ENCODE assay signal across 8 cellular contexts in genomic region chr3:17749281-17749680, GRCh38. TPM values are rescaled to one million over a fixed set of nuclear protein-coding genes. Genes with fewer than 3 reads are reported as not detected.
DNase-seq lines count a peak whose midpoint lies in the region; ATAC-seq lines count a peak whose summit lies in the region.

No MANE protein-coding gene starts in this region.

- H3K27me3 Mint-ChIP-seq in activated naive CD4-positive, alpha-beta T cell treated with anti-CD3 and anti-CD28 coated beads for 36 hours (ENCODE audit: low read depth), result no peaks in the 10 kb centered on the region
- no peaks in the 10 kb centered on the region for H3K27me3 Mint-ChIP-seq in activated CD4-positive, alpha-beta memory T cell treated with anti-CD3 and anti-CD28 coated beads for 36 hours
- no peaks in the 10 kb centered on the region for H3K27me3 Mint-ChIP-seq in stimulated activated naive B cell treated with anti-CD40 and anti-IgM and Interleukin-4, amounts not matched to agents 10 μg/mL and 1 μg/mL and 100 μg/mL, for 72 hours

- no peak overlapping the region for H3K27ac Mint-ChIP-seq in activated naive CD4-positive, alpha-beta T cell treated with anti-CD3 and anti-CD28 coated beads for 36 hours
- H3K27ac Mint-ChIP-seq in activated CD4-positive, alpha-beta memory T cell treated with anti-CD3 and anti-CD28 coated beads for 36 hours, result no peak overlapping the region
- peak overlapping the region; percentile 7 for H3K27ac Mint-ChIP-seq in stimulated activated naive B cell treated with anti-CD40 and anti-IgM and Interleukin-4, amounts not matched to agents 10 μg/mL and 1 μg/mL and 100 μg/mL, for 72 hours

- POLR2A ChIA-PET in activated CD4-positive, alpha-beta memory T cell treated with anti-CD3 and anti-CD28 coated beads for 36 hours (lab: Charles Lee), result interaction anchor here (0.6 kb wide), 1 partner anchor 929 kb away, joined by 3 read pairs; no protein-coding TSS in a partner anchor

- no peak overlapping the region for H3K4me3 Mint-ChIP-seq in activated naive CD4-positive, alpha-beta T cell treated with anti-CD3 and anti-CD28 coated beads for 36 hours
- H3K4me3 Mint-ChIP-seq in activated CD4-positive, alpha-beta memory T cell treated with anti-CD3 and anti-CD28 coated beads for 36 hours, result peak overlapping the region; percentile 3
- H3K4me3 Mint-ChIP-seq in stimulated activated naive B cell treated with anti-CD40 and anti-IgM and Interleukin-4, amounts not matched to agents 10 μg/mL and 1 μg/mL and 100 μg/mL, for 72 hours, result peak overlapping the region; percentile 60 to 71

- no peaks in the 10 kb centered on the region for H3K9me3 Mint-ChIP-seq in activated naive CD4-positive, alpha-beta T cell treated with anti-CD3 and anti-CD28 coated beads for 36 hours
- no peaks in the 10 kb centered on the region for H3K9me3 Mint-ChIP-seq in activated CD4-positive, alpha-beta memory T cell treated with anti-CD3 and anti-CD28 coated beads for 36 hours
- H3K9me3 Mint-ChIP-seq in stimulated activated naive B cell treated with anti-CD40 and anti-IgM and Interleukin-4, amounts not matched to agents 10 μg/mL and 1 μg/mL and 100 μg/mL, for 72 hours, result no peaks in the 10 kb centered on the region

- peak; percentile 41 for ATAC-seq in HG03045 (IDR thresholded peaks at IDR 0.05; ENCODE audit: unreplicated experiment)
- ATAC-seq in stimulated activated naive B cell treated with anti-CD40 and anti-IgM and Interleukin-4, amounts not matched to agents 10 μg/mL and 1 μg/mL and 100 μg/mL, for 72 hours (replicated peaks), result peak; percentile 26 to 27
- no peak for ATAC-seq in HG02840 (IDR thresholded peaks at IDR 0.05; ENCODE audit: low FRiP score, unreplicated experiment)

- no peaks in the 10 kb centered on the region for H3K36me3 Mint-ChIP-seq in activated naive CD4-positive, alpha-beta T cell treated with anti-CD3 and anti-CD28 coated beads for 36 hours (ENCODE audit: low read depth)
- no peaks in the 10 kb centered on the region for H3K36me3 Mint-ChIP-seq in activated CD4-positive, alpha-beta memory T cell treated with anti-CD3 and anti-CD28 coated beads for 36 hours
- no peaks in the 10 kb centered on the region for H3K36me3 Mint-ChIP-seq in stimulated activated naive B cell treated with anti-CD40 and anti-IgM and Interleukin-4, amounts not matched to agents 10 μg/mL and 1 μg/mL and 100 μg/mL, for 72 hours

- CTCF ChIA-PET in activated naive CD4-positive, alpha-beta T cell treated with anti-CD3 and anti-CD28 coated beads for 36 hours (lab: Charles Lee), result no interaction called here
- CTCF ChIA-PET in activated CD4-positive, alpha-beta memory T cell treated with anti-CD3 and anti-CD28 coated beads for 36 hours (lab: Charles Lee), result no interaction called here

- H3K4me1 Mint-ChIP-seq in activated naive CD4-positive, alpha-beta T cell treated with anti-CD3 and anti-CD28 coated beads for 36 hours (ENCODE audit: low read depth), result peaks cover 16% of the 10 kb centered on the region
- peaks cover 17% of the 10 kb centered on the region for H3K4me1 Mint-ChIP-seq in activated CD4-positive, alpha-beta memory T cell treated with anti-CD3 and anti-CD28 coated beads for 36 hours (ENCODE audit: low read depth)
- H3K4me1 Mint-ChIP-seq in stimulated activated naive B cell treated with anti-CD40 and anti-IgM and Interleukin-4, amounts not matched to agents 10 μg/mL and 1 μg/mL and 100 μg/mL, for 72 hours, result peaks cover 32 to 51% of the 10 kb centered on the region in 2 donors

- intact Hi-C loops in activated naive CD4-positive, alpha-beta T cell treated with anti-CD3 and anti-CD28 coated beads for 36 hours (cut with micrococcal nuclease), result loop anchor here (10.0 kb wide), 4 partner anchors 56 to 1154 kb away; partner anchors contain the start of gene PLCL2
- intact Hi-C loops in activated CD4-positive, alpha-beta memory T cell treated with anti-CD3 and anti-CD28 coated beads for 36 hours (cut with micrococcal nuclease), result loop anchor here (10.0 kb wide), 3 partner anchors 724 to 1154 kb away; partner anchors contain the start of gene PLCL2

- peak; percentile 21 for DNase-seq in activated naive CD4-positive, alpha-beta T cell treated with anti-CD3 and anti-CD28 coated beads for 36 hours
- no peak for DNase-seq in activated naive CD4-positive, alpha-beta T cell treated with anti-CD3 and anti-CD28 coated beads, Interleukin-2, amount 50 U/mL, for 16 hours
- DNase-seq in activated CD4-positive, alpha-beta memory T cell treated with anti-CD3 and anti-CD28 coated beads for 36 hours, result peak; percentile 48
- no peak for DNase-seq in stimulated activated naive B cell treated with anti-CD40 and anti-IgM and Interleukin-4, amounts not matched to agents 10 μg/mL and 1 μg/mL and 100 μg/mL, for 72 hours
- DNase-seq in SKM-1 treated with dmso at 0.1 percent for 144 hours (lab: John Stamatoyannopoulos, UW; ENCODE audit: unreplicated experiment), result no peak
- no peak for DNase-seq in NCI-H2081 treated with DMSO at 0.1 percent for 48 hours (lab: John Stamatoyannopoulos, UW)

RNA-seq across cellular contexts. Expression of gene TBC1D5, which starts 6.8 kb away (rescaled TPM):
- 10 to 100 TPM; 54.4 to 57.2 TPM for total RNA-seq in activated naive CD4-positive, alpha-beta T cell treated with anti-CD3 and anti-CD28 coated beads for 36 hours
- 10 to 100 TPM; 49.2 to 53.7 TPM for total RNA-seq in activated CD4-positive, alpha-beta memory T cell treated with anti-CD3 and anti-CD28 coated beads for 36 hours

Comparison
In these comparisons a context has a peak if more than half of its experiments do, and no peak if none do; other contexts are left out.
1. DNase-seq: peak in activated naive CD4-positive, alpha-beta T cell treated with anti-CD3 and anti-CD28 coated beads for 36 hours (single experiment) and activated CD4-positive, alpha-beta memory T cell treated with anti-CD3 and anti-CD28 coated beads for 36 hours (single experiment); none in activated naive CD4-positive, alpha-beta T cell treated with anti-CD3 and anti-CD28 coated beads, Interleukin-2, amount 50 U/mL, for 16 hours (single experiment), stimulated activated naive B cell treated with anti-CD40 and anti-IgM and Interleukin-4, amounts not matched to agents 10 μg/mL and 1 μg/mL and 100 μg/mL, for 72 hours (single experiment), SKM-1 treated with dmso at 0.1 percent for 144 hours (single experiment) and NCI-H2081 treated with DMSO at 0.1 percent for 48 hours (single experiment).